ENCODE assay signal across 27 cellular contexts in the genomic region with DNA sequence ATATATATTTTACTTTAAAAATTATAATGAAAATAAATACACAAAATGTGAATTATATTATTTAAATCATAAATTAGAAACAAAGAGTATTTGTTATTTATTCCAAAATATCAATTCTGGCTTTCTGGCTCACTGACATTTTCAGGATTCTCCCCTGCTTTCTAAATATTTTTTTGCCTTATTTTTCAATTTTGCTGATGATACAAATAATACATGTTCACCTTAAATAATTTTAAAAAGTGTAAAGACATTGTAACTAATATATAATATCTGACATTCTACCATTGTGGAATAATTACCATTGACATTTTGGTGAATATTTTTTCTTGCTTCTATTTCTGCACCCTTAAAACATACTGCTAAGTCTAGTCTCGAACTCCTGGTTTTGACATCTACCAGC.
"Had no signal": no experiment of that assay in that cellular context is flagged by ENCODE, and none has a peak within 500 bp of the region (broad histone marks: within the 10 kb centered on the region; RNA-seq: fewer than 3 reads in every experiment).

No MANE protein-coding gene starts in this region.

- H3K36me3 ChIP-seq: left lung, lower lobe of right lung, pancreas, prostate gland, sigmoid colon, stomach, tibial artery, upper lobe of right lung had no signal

- DNase-seq: hippocampal formation; left colon; left lung; lower lobe of right lung; mammary epithelial cell; mesenchymal stem cell; naive thymus-derived CD8-positive, alpha-beta T cell; nucleus accumbens; pancreas; posterior cingulate gyrus; retina; right cardiac atrium; sigmoid colon; stimulated activated CD4-positive, alpha-beta T cell treated with anti-CD3 and anti-CD28 coated beads, Interleukin-1b, Interleukin-23, amount 100 ng/mL, for 48 hours; stimulated activated CD4-positive, alpha-beta T cell treated with anti-CD3 and anti-CD28 coated beads, Interleukin-2, amount 100 ng/mL, for 48 hours; stimulated activated CD4-positive, alpha-beta T cell treated with anti-CD3 and anti-CD28 coated beads, Interleukin-4, amount 100 ng/mL, for 4 hours; stimulated activated naive B cell treated with anti-CD40 and anti-IgM and Interleukin-4, amounts not matched to agents 10 μg/mL and 1 μg/mL and 100 μg/mL, for 72 hours; stimulated activated naive CD8-positive, alpha-beta T cell treated with anti-CD3 and anti-CD28 coated beads, Interleukin-15, Interleukin-2, amounts not matched to agents 100 U/mL and 50 U/mL, for 24 hours; stomach; testis; tibial artery; trophoblast cell; upper lobe of right lung had no signal

- ATAC-seq: left colon; left lung; lower lobe of right lung; naive thymus-derived CD8-positive, alpha-beta T cell; pancreas; right cardiac atrium; stimulated activated naive B cell treated with anti-CD40 and anti-IgM and Interleukin-4, amounts not matched to agents 10 μg/mL and 1 μg/mL and 100 μg/mL, for 72 hours; stimulated activated naive CD8-positive, alpha-beta T cell treated with anti-CD3 and anti-CD28 coated beads, Interleukin-15, Interleukin-2, amounts not matched to agents 100 U/mL and 50 U/mL, for 24 hours; upper lobe of right lung had no signal

- FAIRE-seq: keratinocyte, urothelium cell line had no signal

- H3K9me3 ChIP-seq: left lung, lower lobe of right lung, pancreas, prostate gland, sigmoid colon, stomach, testis, tibial artery, upper lobe of right lung had no signal

- H3K27ac ChIP-seq: left lung, lower lobe of right lung, pancreas, prostate gland, sigmoid colon, stomach, testis, tibial artery, upper lobe of right lung had no signal

- H3K4me1 ChIP-seq: left lung, lower lobe of right lung, pancreas, prostate gland, sigmoid colon, stomach, testis, tibial artery, upper lobe of right lung had no signal

- H3K4me2 ChIP-seq: smooth muscle cell had no signal

- H3K27me3 ChIP-seq: left lung, pancreas, sigmoid colon, stomach, testis, tibial artery, upper lobe of right lung had no signal

- H3K4me3 ChIP-seq: left lung, lower lobe of right lung, pancreas, prostate gland, sigmoid colon, smooth muscle cell, stomach, testis, tibial artery, upper lobe of right lung had no signal
